ENCODE assay signal across 1 cellular context in genomic region chr19:44848036-44848804, GRCh38.
TF ChIP-seq lines count a peak whose summit lies in the region.

No MANE protein-coding gene starts in this region.

TF ChIP-seq in K562, 482 proteins besides CTCF, POLR2A, EP300 and RAD21 (continued from another document and continues in another):
- TF ChIP-seq BRCA1 (IDR thresholded peaks at IDR 0.05) (no peak), BRCA1 (CRISPR knock-in tag; IDR thresholded peaks at IDR 0.05) (no peak), ZNF561 (CRISPR knock-in tag; conservative IDR thresholded peaks at IDR 0.05) (no peak), HEY1 (CRISPR knock-in tag; IDR thresholded peaks at IDR 0.05; ENCODE audit: borderline replicate concordance) (no peak), ZC3H4 (CRISPR knock-in tag; IDR thresholded peaks at IDR 0.05; ENCODE audit: borderline replicate concordance) (no peak), RBFOX2 (IDR thresholded peaks at IDR 0.05; ENCODE audit: low read depth, low read length) (no peak; the same call in 1 of the 2 replicates), CAMTA2 (CRISPR knock-in tag; conservative IDR thresholded peaks at IDR 0.05) (no peak), SMARCA5 (IDR thresholded peaks at IDR 0.05) (no peak), NELFE (IDR thresholded peaks at IDR 0.05; ENCODE audit: insufficient read depth, insufficient read length) (no peak), ZNF140 (CRISPR knock-in tag; IDR thresholded peaks at IDR 0.05) (no peak), ESRRA (IDR thresholded peaks at IDR 0.05; ENCODE audit: borderline replicate concordance, low read depth) (no peak), ZNF586 (CRISPR knock-in tag; conservative IDR thresholded peaks at IDR 0.05) (no peak), NBN (IDR thresholded peaks at IDR 0.05; ENCODE audit: low read depth) (no peak), SIRT6 (IDR thresholded peaks at IDR 0.05; ENCODE audit: low read depth, low read length) (no peak), NR4A1 (CRISPR knock-in tag; IDR thresholded peaks at IDR 0.05) (no peak), NR4A1 (tag; IDR thresholded peaks at IDR 0.05) (no peak), RBM34 (IDR thresholded peaks at IDR 0.05; ENCODE audit: borderline replicate concordance, insufficient read depth, low read length) (no peak), POLR3G (IDR thresholded peaks at IDR 0.05; ENCODE audit: extremely low read depth, insufficient read length, insufficient replicate concordance) (no peak), ZNF253 (CRISPR knock-in tag; conservative IDR thresholded peaks at IDR 0.05) (no peak), SIN3B (IDR thresholded peaks at IDR 0.05; ENCODE audit: low read depth) (no peak), NEUROD1 (IDR thresholded peaks at IDR 0.05; ENCODE audit: borderline replicate concordance, low read depth, low read length, partially characterized antibody) (no peak), HCFC1 (IDR thresholded peaks at IDR 0.05; ENCODE audit: low read depth, low read length) (no peak), CREM (IDR thresholded peaks at IDR 0.05; ENCODE audit: low read depth) (no peak), SIN3A (IDR thresholded peaks at IDR 0.05; ENCODE audit: borderline replicate concordance in 2 of 2, control insufficient read depth in 1 of 2, low read depth in 2 of 2, low read length in 2 of 2) (0 out of 4 replicates have a peak, but pooled peaks of 1 of the 2 experiments have one; percentile 14), ZNF609 (CRISPR knock-in tag; IDR thresholded peaks at IDR 0.05; ENCODE audit: borderline replicate concordance) (no peak), BCLAF1 (IDR thresholded peaks at IDR 0.05; ENCODE audit: borderline replicate concordance in 1 of 2, control insufficient read depth in 1 of 2, low read depth in 2 of 2, low read length in 1 of 2) (no peak), ZNF324 (CRISPR knock-in tag; IDR thresholded peaks at IDR 0.05) (no peak), RNF219 (CRISPR knock-in tag; IDR thresholded peaks at IDR 0.05) (no peak), ZNF830 (CRISPR knock-in tag; IDR thresholded peaks at IDR 0.05) (no peak), ZNF449 (CRISPR knock-in tag; IDR thresholded peaks at IDR 0.05) (no peak), SNIP1 (IDR thresholded peaks at IDR 0.05; ENCODE audit: low read depth) (no peak), CEBPB (tag; IDR thresholded peaks at IDR 0.05) (no peak), ZNF41 (CRISPR knock-in tag; conservative IDR thresholded peaks at IDR 0.05) (no peak), HNRNPH1 (optimal IDR thresholded peaks at IDR 0.05; ENCODE audit: low read depth, low read length) (no peak), OTX1 (CRISPR knock-in tag; IDR thresholded peaks at IDR 0.05) (peak; percentile 73; the same call in 1 of the 2 replicates), ZFP36 (IDR thresholded peaks at IDR 0.05; ENCODE audit: low read depth, low read length, partially characterized antibody) (no peak), TCF7L2 (IDR thresholded peaks at IDR 0.05; ENCODE audit: low read depth, low read length) (no peak), PRMT5 (CRISPR knock-in tag; IDR thresholded peaks at IDR 0.05) (no peak), SMARCB1 (IDR thresholded peaks at IDR 0.05; ENCODE audit: insufficient read length, low read depth) (no peak), CC2D1A (IDR thresholded peaks at IDR 0.05) (no peak), GTF2E2 (tag; IDR thresholded peaks at IDR 0.05) (no peak), ARID1B (IDR thresholded peaks at IDR 0.05) (no peak), DPF2 (IDR thresholded peaks at IDR 0.05) (peak; percentile 71; the same call in 1 of the 2 replicates), SMARCC2 (IDR thresholded peaks at IDR 0.05; ENCODE audit: low read depth) (no peak), ZNF445 (CRISPR knock-in tag; IDR thresholded peaks at IDR 0.05; ENCODE audit: low read depth) (no peak), GABPB2 (CRISPR knock-in tag; conservative IDR thresholded peaks at IDR 0.05) (no peak), HDAC8 (tag; IDR thresholded peaks at IDR 0.05) (no peak), GABPB1 (CRISPR knock-in tag; IDR thresholded peaks at IDR 0.05) (0 out of 2 replicates have a peak, but pooled peaks have one; percentile 29), ZSCAN32 (CRISPR knock-in tag; IDR thresholded peaks at IDR 0.05) (no peak), RBBP5 (IDR thresholded peaks at IDR 0.05; ENCODE audit: borderline replicate concordance, insufficient read depth, low read length, poor library complexity, severe bottlenecking) (no peak), EP400 (IDR thresholded peaks at IDR 0.05) (no peak; the same call in 1 of the 2 replicates), PTRF (tag; IDR thresholded peaks at IDR 0.05) (no peak), TOE1 (IDR thresholded peaks at IDR 0.05; ENCODE audit: borderline replicate concordance) (no peak), TOE1 (CRISPR knock-in tag; IDR thresholded peaks at IDR 0.05; ENCODE audit: borderline replicate concordance, low read depth) (no peak)
- TF ChIP-seq, protein P1, sequence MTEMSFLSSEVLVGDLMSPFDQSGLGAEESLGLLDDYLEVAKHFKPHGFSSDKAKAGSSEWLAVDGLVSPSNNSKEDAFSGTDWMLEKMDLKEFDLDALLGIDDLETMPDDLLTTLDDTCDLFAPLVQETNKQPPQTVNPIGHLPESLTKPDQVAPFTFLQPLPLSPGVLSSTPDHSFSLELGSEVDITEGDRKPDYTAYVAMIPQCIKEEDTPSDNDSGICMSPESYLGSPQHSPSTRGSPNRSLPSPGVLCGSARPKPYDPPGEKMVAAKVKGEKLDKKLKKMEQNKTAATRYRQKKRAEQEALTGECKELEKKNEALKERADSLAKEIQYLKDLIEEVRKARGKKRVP (CRISPR knock-in tag; IDR thresholded peaks at IDR 0.05) = no peak
- TF ChIP-seq, protein P2, sequence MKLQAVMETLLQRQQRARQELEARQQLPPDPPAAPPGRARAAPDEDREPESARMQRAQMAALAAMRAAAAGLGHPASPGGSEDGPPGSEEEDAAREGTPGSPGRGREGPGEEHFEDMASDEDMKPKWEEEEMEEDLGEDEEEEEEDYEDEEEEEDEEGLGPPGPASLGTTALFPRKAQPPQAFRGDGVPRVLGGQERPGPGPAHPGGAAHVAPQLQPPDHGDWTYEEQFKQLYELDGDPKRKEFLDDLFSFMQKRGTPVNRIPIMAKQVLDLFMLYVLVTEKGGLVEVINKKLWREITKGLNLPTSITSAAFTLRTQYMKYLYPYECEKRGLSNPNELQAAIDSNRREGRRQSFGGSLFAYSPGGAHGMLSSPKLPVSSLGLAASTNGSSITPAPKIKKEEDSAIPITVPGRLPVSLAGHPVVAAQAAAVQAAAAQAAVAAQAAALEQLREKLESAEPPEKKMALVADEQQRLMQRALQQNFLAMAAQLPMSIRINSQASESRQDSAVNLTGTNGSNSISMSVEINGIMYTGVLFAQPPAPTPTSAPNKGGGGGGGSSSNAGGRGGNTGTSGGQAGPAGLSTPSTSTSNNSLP (IDR thresholded peaks at IDR 0.05; ENCODE audit: borderline replicate concordance, low read depth, low read length) = no peak
- TF ChIP-seq, protein P3, sequence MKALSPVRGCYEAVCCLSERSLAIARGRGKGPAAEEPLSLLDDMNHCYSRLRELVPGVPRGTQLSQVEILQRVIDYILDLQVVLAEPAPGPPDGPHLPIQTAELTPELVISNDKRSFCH (CRISPR knock-in tag; IDR thresholded peaks at IDR 0.05) = no peak
- TF ChIP-seq, protein P3 (tag; IDR thresholded peaks at IDR 0.05) = no peak
- TF ChIP-seq, protein P4, sequence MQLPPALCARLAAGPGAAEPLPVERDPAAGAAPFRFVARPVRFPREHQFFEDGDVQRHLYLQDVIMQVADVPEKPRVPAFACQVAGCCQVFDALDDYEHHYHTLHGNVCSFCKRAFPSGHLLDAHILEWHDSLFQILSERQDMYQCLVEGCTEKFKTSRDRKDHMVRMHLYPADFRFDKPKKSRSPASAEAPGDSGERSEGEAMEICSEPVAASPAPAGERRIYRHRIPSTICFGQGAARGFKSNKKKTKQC (CRISPR knock-in tag; IDR thresholded peaks at IDR 0.05) = 0 out of 2 replicates have a peak, but pooled peaks have one; percentile 4
- TF ChIP-seq, protein P5, sequence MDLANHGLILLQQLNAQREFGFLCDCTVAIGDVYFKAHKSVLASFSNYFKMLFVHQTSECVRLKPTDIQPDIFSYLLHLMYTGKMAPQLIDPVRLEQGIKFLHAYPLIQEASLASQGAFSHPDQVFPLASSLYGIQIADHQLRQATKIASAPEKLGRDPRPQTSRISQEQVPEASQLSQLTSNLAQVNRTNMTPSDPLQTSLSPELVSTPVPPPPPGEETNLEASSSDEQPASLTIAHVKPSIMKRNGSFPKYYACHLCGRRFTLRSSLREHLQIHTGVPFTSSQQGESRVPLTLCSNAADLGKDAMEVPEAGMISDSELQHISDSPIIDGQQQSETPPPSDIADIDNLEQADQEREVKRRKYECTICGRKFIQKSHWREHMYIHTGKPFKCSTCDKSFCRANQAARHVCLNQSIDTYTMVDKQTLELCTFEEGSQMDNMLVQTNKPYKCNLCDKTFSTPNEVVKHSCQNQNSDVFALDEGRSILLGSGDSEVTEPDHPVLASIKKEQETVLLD (IDR thresholded peaks at IDR 0.05) = peak; percentile 52; the same call in 1 of the 2 replicates
